In genomic region chr4:124019749-124020549, GRCh38 we compare ENCODE assay signal across 10 cellular contexts.
DNase-seq lines count a peak whose midpoint lies in the region; ATAC-seq lines count a peak whose summit lies in the region.
"Had no signal": no experiment of that assay in that cellular context is flagged by ENCODE, and none has a peak within 500 bp of the region (broad histone marks: within the 10 kb centered on the region; RNA-seq: fewer than 3 reads in every experiment).

No MANE protein-coding gene starts in this region.

- H3K14ac ChIP-seq in trophoblast cell (ENCODE audit: low read length) = peak overlapping the region; percentile 51

- H3K4me2 ChIP-seq in trophoblast cell (ENCODE audit: low read length) (no peak overlapping the region), Karpas-422 (ENCODE audit: low read depth, low read length, poor library complexity, severe bottlenecking) (no peak overlapping the region)

- H4K12ac ChIP-seq in trophoblast cell (ENCODE audit: low read depth, low read length) = no peak overlapping the region

- DNase-seq in Ammon's horn (ENCODE audit: low spot score) = peak; percentile 12
- no peak for DNase-seq in SK-N-MC (ENCODE audit: low read depth, low spot score)
- DNase-seq in Right ventricle myocardium superior = no peak
- DNase-seq in trophoblast cell = no peak
- DNase-seq in DMS53 treated with DMSO at 0.1 percent for 48 hours (lab: John Stamatoyannopoulos, UW; ENCODE audit: unreplicated experiment) = no peak
- no peak for DNase-seq in HPDE6-E6E7 (ENCODE audit: extremely low spot score)
- DNase-seq in Karpas-422 = no peak
- DNase-seq: GOT3, NCI-H446 had no signal

- H3K4me3 ChIP-seq in SK-N-MC (peak overlapping the region; percentile 48; the same call in 1 of the 2 replicates), trophoblast cell (ENCODE audit: low read depth, low read length) (no peak overlapping the region), Karpas-422 (ENCODE audit: low read length) (no peak overlapping the region)

- no peak overlapping the region for H3K4ac ChIP-seq in trophoblast cell (ENCODE audit: low read depth, low read length)

- no peaks in the 10 kb centered on the region for H4K20me1 ChIP-seq in Karpas-422 (ENCODE audit: insufficient read depth, low read depth, low read length)

- H2BK120ac ChIP-seq in trophoblast cell (ENCODE audit: insufficient read depth, low read length, poor library complexity) = peak overlapping the region; percentile 80

- peak overlapping the region; percentile 70 for H4K91ac ChIP-seq in trophoblast cell (ENCODE audit: low read depth, low read length)

- H3K18ac ChIP-seq in trophoblast cell (ENCODE audit: low read length) = no peak overlapping the region

- H3K79me1 ChIP-seq in trophoblast cell (ENCODE audit: low read length) = peaks cover 6% of the 10 kb centered on the region

- WGBS in trophoblast cell (ENCODE audit: extremely low coverage, insufficient coverage, insufficient read length) = no CpG with 5 or more reads among the region's 4 CpGs

- H3K23ac ChIP-seq in trophoblast cell (ENCODE audit: low read length) = no peak overlapping the region

- no peaks in the 10 kb centered on the region for H3K27me3 ChIP-seq in trophoblast cell (ENCODE audit: insufficient read depth, low read length)
- no peaks in the 10 kb centered on the region for H3K27me3 ChIP-seq in Karpas-422 (ENCODE audit: low read length)

- intact Hi-C loops in Right ventricle myocardium superior (cut with DNase I) = no loop called here

- no peak overlapping the region for H4K8ac ChIP-seq in trophoblast cell (ENCODE audit: low read depth, low read length)

- peak overlapping the region; percentile 68 for H2BK5ac ChIP-seq in trophoblast cell (ENCODE audit: low read depth, low read length, poor library complexity)

- peak; percentile 53 for ATAC-seq in Right ventricle myocardium superior (ENCODE audit: poor library complexity)
- ATAC-seq in HG03159 (IDR thresholded peaks at IDR 0.05; ENCODE audit: unreplicated experiment) = no peak

- H2AFZ ChIP-seq in trophoblast cell (ENCODE audit: insufficient read depth, low read length, poor library complexity) (no peak overlapping the region), Karpas-422 (ENCODE audit: low read length) (no peak overlapping the region)

- H3K79me2 ChIP-seq in trophoblast cell (ENCODE audit: control insufficient read depth, insufficient read depth, low read length, poor library complexity) (no peaks in the 10 kb centered on the region), Karpas-422 (ENCODE audit: low read length) (no peaks in the 10 kb centered on the region)

- H3K9me3 ChIP-seq in SK-N-MC (ENCODE audit: low read depth, low read length) = no peaks in the 10 kb centered on the region
- no peaks in the 10 kb centered on the region for H3K9me3 ChIP-seq in trophoblast cell (ENCODE audit: insufficient read depth, low read depth, low read length)
- H3K9me3 ChIP-seq in Karpas-422 (ENCODE audit: low read length) = no peaks in the 10 kb centered on the region

- H3K27ac ChIP-seq in SK-N-MC (no peak overlapping the region), trophoblast cell (ENCODE audit: low read depth, low read length) (peak overlapping the region; percentile 16), Karpas-422 (ENCODE audit: low read length) (no peak overlapping the region)

- H3K9ac ChIP-seq in SK-N-MC (ENCODE audit: insufficient read length) = no peak overlapping the region
- H3K9ac ChIP-seq in trophoblast cell (ENCODE audit: low read length) = no peak overlapping the region
- no peak overlapping the region for H3K9ac ChIP-seq in Karpas-422 (ENCODE audit: low read length)

- H3K4me1 ChIP-seq in trophoblast cell (ENCODE audit: control insufficient read depth in 1 of 2, insufficient read depth in 2 of 2, low read length in 2 of 2) = peaks cover 0 to 2% of the 10 kb centered on the region in 2 experiments
- peaks cover 7% of the 10 kb centered on the region for H3K4me1 ChIP-seq in Karpas-422 (ENCODE audit: low read length)

- H3K36me3 ChIP-seq in SK-N-MC (ENCODE audit: insufficient read depth, low read length) (no peaks in the 10 kb centered on the region), trophoblast cell (ENCODE audit: control insufficient read depth in 1 of 2, insufficient read depth in 2 of 2, low read length in 2 of 2) (no peaks in the 10 kb centered on the region), Karpas-422 (ENCODE audit: insufficient read depth, low read length) (no peaks in the 10 kb centered on the region)

- H2BK12ac ChIP-seq in trophoblast cell (ENCODE audit: low read length) = no peak overlapping the region

- no peaks in the 10 kb centered on the region for H3K9me2 ChIP-seq in Karpas-422 (replicated peaks; ENCODE audit: insufficient read depth, low read length)

- peak overlapping the region; percentile 46 for H2AK5ac ChIP-seq in trophoblast cell (ENCODE audit: low read length)
